Comparison of ENCODE assay signal across 9 cellular contexts in genomic region chr22:37819100-37819433, GRCh38. TPM values are rescaled to one million over a fixed set of nuclear protein-coding genes. Genes with fewer than 3 reads are reported as not detected.
DNase-seq lines count a peak whose midpoint lies in the region; ATAC-seq, FAIRE-seq and TF ChIP-seq lines count a peak whose summit lies in the region.
"Had no signal": no experiment of that assay in that cellular context is flagged by ENCODE, and none has a peak within 500 bp of the region (broad histone marks: within the 10 kb centered on the region; RNA-seq: fewer than 3 reads in every experiment).

No MANE protein-coding gene starts in this region.

- no peak overlapping the region for H3K27ac ChIP-seq in esophagus (ENCODE audit: low read depth in 2 of 2, low read length in 1 of 2)
- H3K27ac ChIP-seq in neural progenitor cell, result no peak overlapping the region
- no peak overlapping the region for H3K27ac ChIP-seq in small intestine (ENCODE audit: low read depth in 1 of 2, low read length in 1 of 2)

- peaks cover 3% of the 10 kb centered on the region for H4K20me1 ChIP-seq in neural progenitor cell (ENCODE audit: low read depth)

- TF ChIP-seq CTCF in AG09309 (IDR thresholded peaks at IDR 0.05; ENCODE audit: control insufficient read depth, insufficient read depth, low read depth, low read length, missing control alignments), result no peak
- TF ChIP-seq CTCF in neural progenitor cell (IDR thresholded peaks at IDR 0.05), result no peak

- ATAC-seq in HG02840 (IDR thresholded peaks at IDR 0.05; ENCODE audit: low FRiP score, unreplicated experiment), result no peak
- ATAC-seq in HG02884 (IDR thresholded peaks at IDR 0.05; ENCODE audit: unreplicated experiment), result no peak

- peak overlapping the region; percentile 7 for H3K4me3 ChIP-seq in AG09309 (ENCODE audit: control insufficient read depth, low read depth, low read length)
- peak overlapping the region; percentile 12 to 29 for H3K4me3 ChIP-seq in esophagus (ENCODE audit: low read depth in 1 of 2, low read length in 2 of 2)
- peak overlapping the region; percentile 54 for H3K4me3 ChIP-seq in neural progenitor cell
- peak overlapping the region in 1 of 2 donors; percentile 37 for H3K4me3 ChIP-seq in small intestine (ENCODE audit: low read depth in 1 of 2, low read length in 2 of 2)

- no peak overlapping the region for H2AFZ ChIP-seq in neural progenitor cell (replicated peaks)

- no peak overlapping the region for H3K27ac Mint-ChIP-seq in IgD-negative memory B cell
- no peak overlapping the region for H3K27ac Mint-ChIP-seq in neural progenitor cell

- H3K4me2 ChIP-seq in neural progenitor cell, result peak overlapping the region; percentile 98

- H3K9me3 ChIP-seq in esophagus (ENCODE audit: control insufficient read depth in 2 of 2, insufficient read depth in 1 of 2, low read depth in 1 of 2, low read length in 1 of 2) (no peaks in the 10 kb centered on the region), neural progenitor cell (ENCODE audit: low read depth) (no peaks in the 10 kb centered on the region), small intestine (ENCODE audit: control insufficient read depth, low read depth) (no peaks in the 10 kb centered on the region)

- WGBS in esophagus, 2 donors, result 27 to 28% methylated on average over 13 to 14 of the region's 14 CpGs
- 25 to 45% (median 39%) methylated on average over 11 to 14 of the region's 14 CpGs for WGBS in small intestine, 3 donors

- H3K27me3 ChIP-seq in esophagus (ENCODE audit: control insufficient read depth in 1 of 2, insufficient read depth in 2 of 2, low read length in 2 of 2) (no peaks in the 10 kb centered on the region), neural progenitor cell (peaks cover 56% of the 10 kb centered on the region), small intestine (ENCODE audit: control insufficient read depth in 2 of 2, insufficient read depth in 2 of 2, low read length in 2 of 2) (peaks cover 0 to 4% of the 10 kb centered on the region in 2 donors)

- H3K4me1 Mint-ChIP-seq in IgD-negative memory B cell (peaks cover 0 to 3% (median 0%) of the 10 kb centered on the region in 3 donors), neural progenitor cell (peaks cover 26% of the 10 kb centered on the region)

- H3K27me3 Mint-ChIP-seq in IgD-negative memory B cell (peaks cover 15% of the 10 kb centered on the region), neural progenitor cell (ENCODE audit: insufficient read depth, low read depth) (peaks cover 26% of the 10 kb centered on the region)

- DNase-seq in AG09309 (ENCODE audit: low read depth) (no peak), neural progenitor cell (ENCODE audit: low spot score) (no peak), small intestine (no peak), NCI-H82 (lab: John Stamatoyannopoulos, UW) (no peak)

- H3K36me3 ChIP-seq in esophagus (ENCODE audit: control insufficient read depth in 2 of 2, insufficient read depth in 2 of 2, low read length in 1 of 2) (peaks cover 3 to 12% of the 10 kb centered on the region in 2 donors), neural progenitor cell (no peaks in the 10 kb centered on the region), small intestine (ENCODE audit: control insufficient read depth in 2 of 2, insufficient read depth in 2 of 2, low read length in 2 of 2) (no peaks in the 10 kb centered on the region)

- no peak overlapping the region for H3K9ac ChIP-seq in neural progenitor cell

- no peaks in the 10 kb centered on the region for H3K79me2 ChIP-seq in neural progenitor cell (ENCODE audit: low read depth)

- peaks cover 42% of the 10 kb centered on the region for H3F3A ChIP-seq in neural progenitor cell (ENCODE audit: low read depth)

- H3K9me3 Mint-ChIP-seq in IgD-negative memory B cell (no peaks in the 10 kb centered on the region), neural progenitor cell (no peaks in the 10 kb centered on the region)

- H3K36me3 Mint-ChIP-seq in IgD-negative memory B cell (no peaks in the 10 kb centered on the region), neural progenitor cell (no peaks in the 10 kb centered on the region)

- FAIRE-seq in small intestine (lab: Jason Lieb, UNC), result no peak

- H3K4me1 ChIP-seq in esophagus (ENCODE audit: control insufficient read depth in 2 of 2, insufficient read depth in 2 of 2, low read length in 1 of 2) (peaks cover 10 to 14% of the 10 kb centered on the region in 2 donors), neural progenitor cell (peaks cover 26% of the 10 kb centered on the region), small intestine (ENCODE audit: control insufficient read depth in 2 of 2, insufficient read depth in 1 of 2, low read depth in 1 of 2, low read length in 1 of 2) (peaks cover 0 to 5% of the 10 kb centered on the region in 2 donors)

- H3K4me3 Mint-ChIP-seq in IgD-negative memory B cell, result peak overlapping the region; percentile 21 to 84 (median 66)
- H3K4me3 Mint-ChIP-seq in neural progenitor cell, result peak overlapping the region; percentile 75

RNA-seq across cellular contexts. Expression of gene GALR3, which starts 4.1 kb away (rescaled TPM):
- not detected for polyA plus RNA-seq in IgD-negative memory B cell
- polyA plus RNA-seq in esophagus, result under 1 TPM in 1 of 2 donors, not detected in 1; 0.02 TPM
- total RNA-seq in neural progenitor cell (ENCODE audit: low replicate concordance), result 0.37 TPM in 1 of 2 replicates, not detected in the other
- polyA plus RNA-seq in small intestine, result not detected
- total RNA-seq: activated CD8-positive, alpha-beta memory T cell treated with anti-CD3 and anti-CD28 coated beads for 36 hours had no signal

RNA-seq across cellular contexts. Expression of gene GCAT, which starts 11.3 kb away (rescaled TPM):
- polyA plus RNA-seq in IgD-negative memory B cell (0.51 TPM), esophagus (10 to 100 TPM; 20.1 to 31.8 TPM), small intestine (10 to 100 TPM in 1 of 3 donors, 1 to 10 TPM in 2; 2.9 to 12.3 (median 6.8) TPM)
- 21.2 and 25.1 TPM in 2 replicates for total RNA-seq in neural progenitor cell (ENCODE audit: low replicate concordance)

RNA-seq across cellular contexts. Expression of gene ANKRD54, which starts 25.1 kb away (rescaled TPM):
- polyA plus RNA-seq in IgD-negative memory B cell, result 11.3 TPM
- polyA plus RNA-seq in esophagus, result 10 to 100 TPM; 15.2 to 18.7 TPM
- 18.4 and 21.2 TPM in 2 replicates for total RNA-seq in neural progenitor cell (ENCODE audit: low replicate concordance)
- 10 to 100 TPM; 15.4 to 21.7 (median 19.6) TPM for polyA plus RNA-seq in small intestine

RNA-seq across cellular contexts. Expression of gene EIF3L, which starts 30.2 kb away (rescaled TPM):
- polyA plus RNA-seq in IgD-negative memory B cell (344 TPM), esophagus (100 to 1,000 TPM; 113 to 265 TPM), small intestine (100 to 1,000 TPM; 176 to 381 (median 266) TPM)
- 904 and 971 TPM in 2 replicates for total RNA-seq in neural progenitor cell (ENCODE audit: low replicate concordance)
